Comparison of ENCODE assay signal across 24 cellular contexts in genomic region chr5:109594217-109594616, GRCh38.
DNase-seq lines count a peak whose midpoint lies in the region; ATAC-seq and TF ChIP-seq lines count a peak whose summit lies in the region.
"Had no signal": no experiment of that assay in that cellular context is flagged by ENCODE, and none has a peak within 500 bp of the region (broad histone marks: within the 10 kb centered on the region; RNA-seq: fewer than 3 reads in every experiment).

No MANE protein-coding gene starts in this region.

- CTCF ChIA-PET in GM10248 (lab: Yijun Ruan, JAX): no interaction called here

- POLR2A ChIA-PET in GM10248 (lab: Yijun Ruan, JAX): no interaction called here

- no peaks in the 10 kb centered on the region for H3K36me3 Mint-ChIP-seq in activated naive CD8-positive, alpha-beta T cell
- no peaks in the 10 kb centered on the region for H3K36me3 Mint-ChIP-seq in activated naive CD8-positive, alpha-beta T cell treated with anti-CD3 and anti-CD28 coated beads, Interleukin-2, amount 50 U/mL, for 24 hours (ENCODE audit: low read depth)
- H3K36me3 Mint-ChIP-seq: CD14-positive monocyte; CD4-positive, alpha-beta memory T cell; CD4-positive, CD25-positive, alpha-beta regulatory T cell had no signal

- H3K27me3 ChIP-seq in DND-41 (ENCODE audit: insufficient read depth, low read length, poor library complexity) (no peaks in the 10 kb centered on the region), Loucy (ENCODE audit: insufficient read depth, low read length, poor library complexity, severe bottlenecking) (no peaks in the 10 kb centered on the region)
- H3K27me3 ChIP-seq: BE2C, BLaER1 had no signal

- H3K27ac Mint-ChIP-seq in activated naive CD8-positive, alpha-beta T cell: peak overlapping the region; percentile 31
- H3K27ac Mint-ChIP-seq in activated naive CD8-positive, alpha-beta T cell treated with anti-CD3 and anti-CD28 coated beads, Interleukin-2, amount 50 U/mL, for 24 hours: no peak overlapping the region
- H3K27ac Mint-ChIP-seq: CD14-positive monocyte; CD4-positive, alpha-beta memory T cell; CD8-positive, alpha-beta memory T cell had no signal

- H3K9ac ChIP-seq in DND-41 (ENCODE audit: low read depth, low read length) (no peak overlapping the region), Loucy (ENCODE audit: low read depth, low read length, poor library complexity, severe bottlenecking) (no peak overlapping the region)
- H3K9ac ChIP-seq: BLaER1 had no signal

- H4K20me1 ChIP-seq in DND-41 (ENCODE audit: insufficient read depth, low read length) (no peaks in the 10 kb centered on the region), Loucy (ENCODE audit: insufficient read depth, low read length, poor library complexity, severe bottlenecking) (no peaks in the 10 kb centered on the region)
- H4K20me1 ChIP-seq: BLaER1 had no signal

- TF ChIP-seq POLR2A in GM18505 (IDR thresholded peaks at IDR 0.05; ENCODE audit: borderline replicate concordance, extremely low read depth, insufficient read depth, insufficient read length): no peak

- no peak for DNase-seq in activated naive CD8-positive, alpha-beta T cell treated with anti-CD3 and anti-CD28 coated beads, Interleukin-2, amount 50 U/mL, for 24 hours
- DNase-seq in DND-41 (no peak), cerebellar cortex (ENCODE audit: low spot score) (no peak), GM10248 (ENCODE audit: extremely low spot score) (no peak)
- peak; percentile 58 for DNase-seq in Jurkat, Clone E6-1 (ENCODE audit: low read depth, low spot score)
- DNase-seq: 8988T; ACHN; BE2C; C1 segment of cervical spinal cord; CD4-positive, alpha-beta memory T cell; CD8-positive, alpha-beta memory T cell; COR-L47; DMS 273 treated with DMSO at 0.1 percent for 48 hours; DMS153; DMS53; DMS79; GF-D8 had no signal

- H3K4me3 Mint-ChIP-seq in activated naive CD8-positive, alpha-beta T cell: no peak overlapping the region
- no peak overlapping the region for H3K4me3 Mint-ChIP-seq in activated naive CD8-positive, alpha-beta T cell treated with anti-CD3 and anti-CD28 coated beads, Interleukin-2, amount 50 U/mL, for 24 hours
- H3K4me3 Mint-ChIP-seq: CD14-positive monocyte; CD4-positive, alpha-beta memory T cell; CD4-positive, CD25-positive, alpha-beta regulatory T cell; CD8-positive, alpha-beta memory T cell had no signal

- no peak overlapping the region for H3K4me2 ChIP-seq in DND-41 (ENCODE audit: insufficient read depth, low read length)
- H3K4me2 ChIP-seq in Loucy (ENCODE audit: low read depth, low read length, poor library complexity, severe bottlenecking): no peak overlapping the region
- H3K4me2 ChIP-seq: BLaER1 had no signal

- no peak for ATAC-seq in activated naive CD8-positive, alpha-beta T cell treated with anti-CD3 and anti-CD28 coated beads, Interleukin-2, amount 50 U/mL, for 24 hours
- ATAC-seq in DND-41 (ENCODE audit: insufficient read depth, low read depth) (no peak), GM18505 (IDR thresholded peaks at IDR 0.05; ENCODE audit: unreplicated experiment) (no peak)
- ATAC-seq: GM12878 had no signal

- H3K27ac ChIP-seq in DND-41 (ENCODE audit: low read length): no peak overlapping the region
- H3K27ac ChIP-seq: BLaER1 had no signal

- H3K79me2 ChIP-seq in DND-41 (ENCODE audit: insufficient read depth, low read length) (no peaks in the 10 kb centered on the region), Loucy (ENCODE audit: insufficient read depth, low read length) (no peaks in the 10 kb centered on the region)

- H3K27me3 Mint-ChIP-seq in activated naive CD8-positive, alpha-beta T cell: no peaks in the 10 kb centered on the region
- H3K27me3 Mint-ChIP-seq in activated naive CD8-positive, alpha-beta T cell treated with anti-CD3 and anti-CD28 coated beads, Interleukin-2, amount 50 U/mL, for 24 hours: no peaks in the 10 kb centered on the region
- H3K27me3 Mint-ChIP-seq: CD4-positive, alpha-beta memory T cell; CD4-positive, CD25-positive, alpha-beta regulatory T cell had no signal

- TF ChIP-seq CTCF in DND-41 (IDR thresholded peaks at IDR 0.05; ENCODE audit: borderline replicate concordance, extremely low read depth, low read length, poor library complexity, severe bottlenecking) (no peak), Loucy (conservative IDR thresholded peaks at IDR 0.05; ENCODE audit: low read length) (no peak), GM10248 (IDR thresholded peaks at IDR 0.05; ENCODE audit: control extremely low read depth, extremely low read depth, low read depth, missing control alignments) (no peak)

- H3K36me3 ChIP-seq in DND-41 (ENCODE audit: insufficient read depth, low read length) (no peaks in the 10 kb centered on the region), Loucy (ENCODE audit: insufficient read depth, low read length) (no peaks in the 10 kb centered on the region)
- H3K36me3 ChIP-seq: BE2C, BLaER1 had no signal

- H2AFZ ChIP-seq in DND-41 (ENCODE audit: low read depth, low read length) (peak overlapping the region; percentile 15; the same call in 1 of the 2 replicates), Loucy (ENCODE audit: low read length) (peak overlapping the region; percentile 66; the same call in 1 of the 2 replicates)

- no peaks in the 10 kb centered on the region for H3K9me3 Mint-ChIP-seq in activated naive CD8-positive, alpha-beta T cell (ENCODE audit: low read depth)
- no peaks in the 10 kb centered on the region for H3K9me3 Mint-ChIP-seq in activated naive CD8-positive, alpha-beta T cell treated with anti-CD3 and anti-CD28 coated beads, Interleukin-2, amount 50 U/mL, for 24 hours
- H3K9me3 Mint-ChIP-seq: CD14-positive monocyte; CD4-positive, CD25-positive, alpha-beta regulatory T cell; CD8-positive, alpha-beta memory T cell had no signal

- no peak overlapping the region for H3K4me3 ChIP-seq in DND-41 (ENCODE audit: low read depth in 1 of 2, low read length in 2 of 2)
- no peak overlapping the region for H3K4me3 ChIP-seq in Jurkat, Clone E6-1 (ENCODE audit: low read length)
- H3K4me3 ChIP-seq in Loucy (ENCODE audit: low read length, poor library complexity, severe bottlenecking): no peak overlapping the region
- H3K4me3 ChIP-seq: BLaER1, GM12878 had no signal

- no peaks in the 10 kb centered on the region for H3K9me2 ChIP-seq in Loucy (replicated peaks; ENCODE audit: low read depth, low read length)

- peaks cover 30% of the 10 kb centered on the region for H3K4me1 ChIP-seq in DND-41 (ENCODE audit: insufficient read depth, low read length)
- peaks cover 17% of the 10 kb centered on the region for H3K4me1 ChIP-seq in Loucy (ENCODE audit: insufficient read depth, low read length, poor library complexity, severe bottlenecking)
- H3K4me1 ChIP-seq: BE2C, BLaER1 had no signal

- H3K4me1 Mint-ChIP-seq in activated naive CD8-positive, alpha-beta T cell (ENCODE audit: low read depth): peaks cover 18% of the 10 kb centered on the region
- no peaks in the 10 kb centered on the region for H3K4me1 Mint-ChIP-seq in activated naive CD8-positive, alpha-beta T cell treated with anti-CD3 and anti-CD28 coated beads, Interleukin-2, amount 50 U/mL, for 24 hours
- H3K4me1 Mint-ChIP-seq: CD14-positive monocyte; CD4-positive, alpha-beta memory T cell; CD4-positive, CD25-positive, alpha-beta regulatory T cell had no signal

- H3K9me3 ChIP-seq in DND-41 (ENCODE audit: insufficient read depth, low read length, severe bottlenecking): no peaks in the 10 kb centered on the region
- H3K9me3 ChIP-seq in Loucy (ENCODE audit: insufficient read depth, low read depth, low read length): no peaks in the 10 kb centered on the region
- H3K9me3 ChIP-seq: BE2C, BLaER1 had no signal

- H3F3A ChIP-seq in Loucy (ENCODE audit: low read depth): no peaks in the 10 kb centered on the region
